In the genomic region with DNA sequence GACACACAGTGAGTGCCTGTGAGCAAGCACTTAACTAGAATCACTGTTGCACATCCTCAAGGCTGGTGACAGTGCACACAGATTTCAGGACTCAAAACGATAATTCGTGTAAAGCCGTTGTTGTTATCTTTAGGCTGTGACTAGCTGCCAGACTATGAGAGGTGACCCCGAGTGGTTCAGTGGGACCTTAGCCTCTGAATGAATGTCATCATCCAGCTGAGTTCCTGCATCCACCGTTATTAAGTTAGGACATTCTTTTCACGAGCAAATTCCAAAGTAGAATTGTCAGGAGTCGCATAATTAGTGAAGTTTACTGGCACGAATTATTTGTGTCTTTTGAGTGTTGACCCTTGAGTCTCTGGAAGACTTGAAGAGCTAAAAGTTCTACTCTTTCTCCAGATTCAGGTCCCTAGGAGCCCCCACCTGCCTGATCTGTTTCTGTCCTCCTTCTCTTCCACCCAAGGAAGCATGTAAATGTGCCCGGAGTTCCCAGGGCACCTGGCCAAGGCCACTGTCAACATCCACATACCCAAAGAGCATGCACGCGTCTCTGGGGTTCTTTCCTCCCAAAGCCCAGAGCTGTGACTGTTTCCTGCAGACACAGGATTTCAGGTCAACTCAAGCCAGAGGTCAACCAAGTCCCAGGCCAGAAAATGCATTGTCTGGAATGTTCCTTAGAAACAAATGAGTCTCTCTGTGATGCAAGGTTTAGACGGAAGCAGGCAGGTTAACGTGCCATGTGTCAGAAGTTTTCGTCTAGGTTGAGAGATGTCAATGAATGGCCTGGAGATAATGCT, we compare ENCODE assay signal across 11 cellular contexts.
DNase-seq lines count a peak whose midpoint lies in the region; ATAC-seq, FAIRE-seq and TF ChIP-seq lines count a peak whose summit lies in the region.
"Had no signal": no experiment of that assay in that cellular context is flagged by ENCODE, and none has a peak within 500 bp of the region (broad histone marks: within the 10 kb centered on the region; RNA-seq: fewer than 3 reads in every experiment).

No MANE protein-coding gene starts in this region.

- H3K56ac ChIP-seq in H1 (replicated peaks; ENCODE audit: insufficient read length, low read depth, low read length), result no peak overlapping the region

- no peaks in the 10 kb centered on the region for H4K20me1 ChIP-seq in H1 (replicated peaks in 1 of 2; ENCODE audit: control insufficient read depth in 1 of 2, insufficient read depth in 2 of 2, low read length in 2 of 2)

- no peaks in the 10 kb centered on the region for H3K23me2 ChIP-seq in H1 (ENCODE audit: low read depth, low read length)

- FAIRE-seq in H1 (lab: Jason Lieb, UNC) (no peak), frontal cortex (lab: Jason Lieb, UNC) (no peak)
- FAIRE-seq: small intestine had no signal

- no peak overlapping the region for H3K18ac ChIP-seq in H1 (ENCODE audit: extremely low read depth, low read length)

- no peaks in the 10 kb centered on the region for H3K79me1 ChIP-seq in H1 (ENCODE audit: low read depth, low read length)

- 0 out of 2 replicates have a peak overlapping the region, but pooled peaks have one; percentile 6 for H2BK15ac ChIP-seq in H1 (ENCODE audit: low read length)

- no peak for TF ChIP-seq EP300 in H1 (IDR thresholded peaks at IDR 0.05; ENCODE audit: borderline replicate concordance in 1 of 2, low read depth in 2 of 2, low read length in 2 of 2)

- 91% methylated on average over 14 of the region's 14 CpGs; no CpG with 5 or more reads in 1 of the 2 experiments for WGBS in H1 (ENCODE audit: extremely low coverage in 1 of 2, insufficient coverage in 1 of 2, insufficient read length in 1 of 2, insufficient replicate concordance in 2 of 2, low coverage in 1 of 2, low lambda C conversion rate in 2 of 2, missing lambda C conversion rate in 1 of 2), 2 experiments
- WGBS in liver, result 52% methylated on average over 14 of the region's 14 CpGs

- H4K8ac ChIP-seq in H1 (ENCODE audit: extremely low read depth, insufficient read depth, low read length), result no peak overlapping the region

- no peak for ATAC-seq in GM18858 (IDR thresholded peaks at IDR 0.05; ENCODE audit: unreplicated experiment)

- H3K4me2 ChIP-seq in H1 (ENCODE audit: insufficient read depth in 1 of 2, low read depth in 2 of 2, low read length in 2 of 2), result no peak overlapping the region

- H3K27ac ChIP-seq in H1 (ENCODE audit: low read depth, low read length) (no peak overlapping the region), liver (ENCODE audit: low read depth in 1 of 2, low read length in 2 of 2) (peak overlapping the region; percentile 21 to 22), skeletal muscle tissue (ENCODE audit: low read depth, low read length) (peak overlapping the region; percentile 90)

- DNase-seq in LHCN-M2 (ENCODE audit: low read depth) (peak; percentile 50), H1 (ENCODE audit: low read depth in 1 of 2, low spot score in 2 of 2) (no peak), H4 (ENCODE audit: low spot score) (no peak), NCI-H82 (lab: John Stamatoyannopoulos, UW) (no peak), frontal cortex (ENCODE audit: low spot score in 2 of 2) (no peak)
- DNase-seq: activated CD8-positive, alpha-beta memory T cell treated with anti-CD3 and anti-CD28 coated beads, Interleukin-2, amount 50 U/mL, for 48 hours; NCI-H526; small intestine had no signal

- no peak overlapping the region for H2AFZ ChIP-seq in H1 (ENCODE audit: low read length)

- no peak overlapping the region for H3K4ac ChIP-seq in H1 (replicated peaks; ENCODE audit: insufficient read length, low read depth, low read length)

- POLR2A ChIA-PET in H1 (lab: Charles Lee; ENCODE audit: partially characterized antibody), result no interaction called here

- TF ChIP-seq RAD21 in H1 (IDR thresholded peaks at IDR 0.05 in 1 of 2, conservative IDR thresholded peaks at IDR 0.05 in 1 of 2; ENCODE audit: low read depth in 2 of 2, low read length in 2 of 2), result no peak
- peak in 1 of 2 donors; percentile 59 for TF ChIP-seq RAD21 in liver (IDR thresholded peaks at IDR 0.05)

- H3K14ac ChIP-seq in H1 (ENCODE audit: insufficient read length), result no peak overlapping the region

- H3K36me3 ChIP-seq in H1 (ENCODE audit: control insufficient read depth in 2 of 4, insufficient read depth in 4 of 4, low read length in 3 of 4) (no peaks in the 10 kb centered on the region), liver (ENCODE audit: control insufficient read depth in 4 of 4, insufficient read depth in 3 of 4, low read depth in 1 of 4, low read length in 3 of 4) (no peaks in the 10 kb centered on the region), skeletal muscle tissue (ENCODE audit: control insufficient read depth in 3 of 3, insufficient read depth in 3 of 3, low read length in 3 of 3) (no peaks in the 10 kb centered on the region)

- H2BK12ac ChIP-seq in H1 (ENCODE audit: low read depth, low read length), result peak overlapping the region; percentile 11

- no peak overlapping the region for H3K23ac ChIP-seq in H1 (ENCODE audit: insufficient read length)

- H3K9ac ChIP-seq in H1 (replicated peaks in 1 of 4; ENCODE audit: extremely low read depth in 1 of 4, low read depth in 3 of 4, low read length in 3 of 4), result no peak overlapping the region
- H3K9ac ChIP-seq in liver (ENCODE audit: low read depth in 1 of 2, low read length in 2 of 2), result no peak overlapping the region
- peak overlapping the region in 1 of 3 donors; percentile 19 for H3K9ac ChIP-seq in skeletal muscle tissue (ENCODE audit: low read depth in 1 of 3, low read length in 3 of 3)

- no peak overlapping the region for H2BK5ac ChIP-seq in H1 (ENCODE audit: low read depth, low read length)

- H3K4me3 ChIP-seq in H1 (ENCODE audit: extremely low read depth in 1 of 4, insufficient read depth in 2 of 4, low read depth in 3 of 4, low read length in 4 of 4) (no peak overlapping the region), liver (ENCODE audit: low read depth in 1 of 3, low read length in 3 of 3) (no peak overlapping the region), skeletal muscle tissue (ENCODE audit: low read length in 3 of 3) (no peak overlapping the region)

- peaks cover 0 to 2% of the 10 kb centered on the region in 2 experiments; a peak in 1 of 4 replicates for H3K9me3 ChIP-seq in H1 (ENCODE audit: insufficient read depth in 2 of 2, low read depth in 1 of 2, low read length in 1 of 2)
- H3K9me3 ChIP-seq in liver (ENCODE audit: control insufficient read depth in 4 of 4, low read length in 3 of 4), result no peaks in the 10 kb centered on the region
- H3K9me3 ChIP-seq in skeletal muscle tissue (ENCODE audit: control insufficient read depth in 3 of 3, low read length in 3 of 3), result no peaks in the 10 kb centered on the region

- no peak overlapping the region for H4K91ac ChIP-seq in H1 (replicated peaks; ENCODE audit: insufficient read length, low read length)

- H2BK20ac ChIP-seq in H1 (ENCODE audit: low read length), result peak overlapping the region; percentile 75; the same call in 1 of the 2 replicates

- TF ChIP-seq CTCF in H1 (IDR thresholded peaks at IDR 0.05; ENCODE audit: control extremely low read depth in 1 of 3, insufficient read depth in 1 of 3, low read depth in 1 of 3, low read length in 3 of 3) (no peak), liver (IDR thresholded peaks at IDR 0.05; ENCODE audit: low read depth, low read length, missing input control) (no peak)

- H3K4me1 ChIP-seq in H1 (replicated peaks in 1 of 4; ENCODE audit: control insufficient read depth in 3 of 4, insufficient read depth in 4 of 4, low read length in 3 of 4) (peaks cover 0 to 19% (median 3%) of the 10 kb centered on the region in 4 experiments; a peak in 4 of 7 replicates), liver (ENCODE audit: control insufficient read depth in 4 of 4, insufficient read depth in 4 of 4, low read length in 3 of 4) (peaks cover 15 to 29% (median 23%) of the 10 kb centered on the region in 4 donors), skeletal muscle tissue (ENCODE audit: control insufficient read depth in 3 of 3, insufficient read depth in 3 of 3, low read length in 3 of 3) (peaks cover 50 to 65% (median 56%) of the 10 kb centered on the region in 3 donors)

- peak overlapping the region; percentile 83; the same call in 1 of the 2 replicates for H2AK5ac ChIP-seq in H1 (ENCODE audit: low read depth, low read length)

- TF ChIP-seq POLR2A in H1 (IDR thresholded peaks at IDR 0.05; ENCODE audit: control extremely low read depth in 1 of 2, low read depth in 2 of 2, low read length in 2 of 2), result no peak

- H2BK120ac ChIP-seq in H1 (replicated peaks; ENCODE audit: low read depth, low read length), result no peak overlapping the region

- H4K5ac ChIP-seq in H1 (ENCODE audit: insufficient read length, low read depth, low read length), result no peak overlapping the region

- no peaks in the 10 kb centered on the region for H3K27me3 ChIP-seq in H1 (replicated peaks in 1 of 4; ENCODE audit: control insufficient read depth in 3 of 4, extremely low read depth in 1 of 4, insufficient read depth in 3 of 4, low read length in 3 of 4)
- no peaks in the 10 kb centered on the region for H3K27me3 ChIP-seq in liver (ENCODE audit: control insufficient read depth in 4 of 4, insufficient read depth in 4 of 4, low read length in 3 of 4)
- no peaks in the 10 kb centered on the region for H3K27me3 ChIP-seq in skeletal muscle tissue (ENCODE audit: control insufficient read depth in 3 of 3, insufficient read depth in 3 of 3, low read length in 3 of 3)

- CTCF ChIA-PET in H1 (lab: Charles Lee; ENCODE audit: partially characterized antibody), result no interaction called here

- H3K79me2 ChIP-seq in H1 (ENCODE audit: control insufficient read depth in 1 of 2, insufficient read depth in 2 of 2, low read length in 2 of 2), result no peaks in the 10 kb centered on the region

TF ChIP-seq in H1, 55 proteins besides CTCF, POLR2A, EP300 and RAD21:
- no peak for TF ChIP-seq RFX5 (IDR thresholded peaks at IDR 0.05; ENCODE audit: borderline replicate concordance, low read depth, low read length)
- TF ChIP-seq TEAD4 (IDR thresholded peaks at IDR 0.05; ENCODE audit: low read depth, low read length), result no peak
- TF ChIP-seq CHD1 (IDR thresholded peaks at IDR 0.05; ENCODE audit: low read depth, low read length), result no peak

TF ChIP-seq in liver, 16 proteins besides CTCF, POLR2A, EP300 and RAD21 (continues in another document):
- peak; percentile 99 for TF ChIP-seq NR2F2 (IDR thresholded peaks at IDR 0.05)
- peak; percentile 22 to 27 for TF ChIP-seq GABPA (IDR thresholded peaks at IDR 0.05 in 1 of 2, conservative IDR thresholded peaks at IDR 0.05 in 1 of 2)
- no peak for TF ChIP-seq HNF4G (IDR thresholded peaks at IDR 0.05)
- TF ChIP-seq RXRA (IDR thresholded peaks at IDR 0.05), result peak; percentile 58 to 79
- no peak for TF ChIP-seq FOXA1 (IDR thresholded peaks at IDR 0.05)
- peak; percentile 22 for TF ChIP-seq ATF3 (IDR thresholded peaks at IDR 0.05)
- peak in 1 of 2 donors; percentile 44 for TF ChIP-seq HNF4A (conservative IDR thresholded peaks at IDR 0.05)
- TF ChIP-seq FOXA2 (IDR thresholded peaks at IDR 0.05), result peak; percentile 59
- peak; percentile 73 for TF ChIP-seq SP1 (IDR thresholded peaks at IDR 0.05)
